2 cellular contexts compared by ENCODE assay signal in the genomic region with DNA sequence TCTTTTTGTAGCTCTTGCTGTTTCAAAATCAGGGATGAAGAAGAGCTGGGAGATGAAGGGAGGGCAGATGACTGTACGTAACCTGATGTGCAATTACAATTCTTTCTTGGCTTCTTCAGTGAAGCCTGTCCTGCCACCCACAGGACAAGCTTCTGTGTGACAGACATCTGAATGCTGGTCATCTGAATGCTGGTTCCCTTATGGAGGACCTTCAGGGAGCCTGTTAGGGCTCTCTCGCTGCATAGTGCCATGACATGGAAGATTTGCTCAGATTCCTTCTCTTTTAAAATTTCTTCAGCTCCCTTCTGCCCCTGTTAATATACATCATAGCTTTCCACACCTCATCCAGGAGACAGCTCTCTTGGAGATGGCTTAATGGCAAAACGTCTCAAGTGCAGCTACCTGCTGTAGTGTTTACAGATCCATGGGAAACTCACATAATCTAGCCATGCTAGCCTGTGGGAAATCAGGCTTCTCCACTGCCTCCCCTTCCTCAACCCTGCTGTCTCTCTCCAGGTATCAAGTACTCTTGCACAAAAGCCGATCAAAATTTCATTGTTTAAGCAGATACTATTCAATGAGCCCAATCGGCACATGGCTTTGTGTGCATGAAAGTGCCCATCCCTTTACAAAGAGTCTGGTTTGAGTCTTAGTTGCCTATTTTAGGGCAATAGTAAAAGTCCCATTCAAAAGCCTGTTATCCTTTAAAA.
TF ChIP-seq lines count a peak whose summit lies in the region.

No MANE protein-coding gene starts in this region.

TF ChIP-seq in GM23338, 12 proteins besides CTCF, POLR2A, EP300 and RAD21 (continued from another document):
- TF ChIP-seq, protein P1, sequence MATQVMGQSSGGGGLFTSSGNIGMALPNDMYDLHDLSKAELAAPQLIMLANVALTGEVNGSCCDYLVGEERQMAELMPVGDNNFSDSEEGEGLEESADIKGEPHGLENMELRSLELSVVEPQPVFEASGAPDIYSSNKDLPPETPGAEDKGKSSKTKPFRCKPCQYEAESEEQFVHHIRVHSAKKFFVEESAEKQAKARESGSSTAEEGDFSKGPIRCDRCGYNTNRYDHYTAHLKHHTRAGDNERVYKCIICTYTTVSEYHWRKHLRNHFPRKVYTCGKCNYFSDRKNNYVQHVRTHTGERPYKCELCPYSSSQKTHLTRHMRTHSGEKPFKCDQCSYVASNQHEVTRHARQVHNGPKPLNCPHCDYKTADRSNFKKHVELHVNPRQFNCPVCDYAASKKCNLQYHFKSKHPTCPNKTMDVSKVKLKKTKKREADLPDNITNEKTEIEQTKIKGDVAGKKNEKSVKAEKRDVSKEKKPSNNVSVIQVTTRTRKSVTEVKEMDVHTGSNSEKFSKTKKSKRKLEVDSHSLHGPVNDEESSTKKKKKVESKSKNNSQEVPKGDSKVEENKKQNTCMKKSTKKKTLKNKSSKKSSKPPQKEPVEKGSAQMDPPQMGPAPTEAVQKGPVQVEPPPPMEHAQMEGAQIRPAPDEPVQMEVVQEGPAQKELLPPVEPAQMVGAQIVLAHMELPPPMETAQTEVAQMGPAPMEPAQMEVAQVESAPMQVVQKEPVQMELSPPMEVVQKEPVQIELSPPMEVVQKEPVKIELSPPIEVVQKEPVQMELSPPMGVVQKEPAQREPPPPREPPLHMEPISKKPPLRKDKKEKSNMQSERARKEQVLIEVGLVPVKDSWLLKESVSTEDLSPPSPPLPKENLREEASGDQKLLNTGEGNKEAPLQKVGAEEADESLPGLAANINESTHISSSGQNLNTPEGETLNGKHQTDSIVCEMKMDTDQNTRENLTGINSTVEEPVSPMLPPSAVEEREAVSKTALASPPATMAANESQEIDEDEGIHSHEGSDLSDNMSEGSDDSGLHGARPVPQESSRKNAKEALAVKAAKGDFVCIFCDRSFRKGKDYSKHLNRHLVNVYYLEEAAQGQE (IDR thresholded peaks at IDR 0.05; ENCODE audit: unreplicated experiment): no peak
- TF ChIP-seq ZNF114 (CRISPR knock-in tag; IDR thresholded peaks at IDR 0.05): peak; percentile 91
- TF ChIP-seq EZH2phosphoT487 (IDR thresholded peaks at IDR 0.05; ENCODE audit: unreplicated experiment): no peak
- TF ChIP-seq NANOG (IDR thresholded peaks at IDR 0.05; ENCODE audit: borderline replicate concordance): peak; percentile 74
- TF ChIP-seq JUNB (IDR thresholded peaks at IDR 0.05; ENCODE audit: unreplicated experiment): no peak
TF ChIP-seq in GM23338: peak in this region for 3.

TF ChIP-seq in H1, 55 proteins besides CTCF, POLR2A, EP300 and RAD21 (continued from another document):
- TF ChIP-seq, protein P2, sequence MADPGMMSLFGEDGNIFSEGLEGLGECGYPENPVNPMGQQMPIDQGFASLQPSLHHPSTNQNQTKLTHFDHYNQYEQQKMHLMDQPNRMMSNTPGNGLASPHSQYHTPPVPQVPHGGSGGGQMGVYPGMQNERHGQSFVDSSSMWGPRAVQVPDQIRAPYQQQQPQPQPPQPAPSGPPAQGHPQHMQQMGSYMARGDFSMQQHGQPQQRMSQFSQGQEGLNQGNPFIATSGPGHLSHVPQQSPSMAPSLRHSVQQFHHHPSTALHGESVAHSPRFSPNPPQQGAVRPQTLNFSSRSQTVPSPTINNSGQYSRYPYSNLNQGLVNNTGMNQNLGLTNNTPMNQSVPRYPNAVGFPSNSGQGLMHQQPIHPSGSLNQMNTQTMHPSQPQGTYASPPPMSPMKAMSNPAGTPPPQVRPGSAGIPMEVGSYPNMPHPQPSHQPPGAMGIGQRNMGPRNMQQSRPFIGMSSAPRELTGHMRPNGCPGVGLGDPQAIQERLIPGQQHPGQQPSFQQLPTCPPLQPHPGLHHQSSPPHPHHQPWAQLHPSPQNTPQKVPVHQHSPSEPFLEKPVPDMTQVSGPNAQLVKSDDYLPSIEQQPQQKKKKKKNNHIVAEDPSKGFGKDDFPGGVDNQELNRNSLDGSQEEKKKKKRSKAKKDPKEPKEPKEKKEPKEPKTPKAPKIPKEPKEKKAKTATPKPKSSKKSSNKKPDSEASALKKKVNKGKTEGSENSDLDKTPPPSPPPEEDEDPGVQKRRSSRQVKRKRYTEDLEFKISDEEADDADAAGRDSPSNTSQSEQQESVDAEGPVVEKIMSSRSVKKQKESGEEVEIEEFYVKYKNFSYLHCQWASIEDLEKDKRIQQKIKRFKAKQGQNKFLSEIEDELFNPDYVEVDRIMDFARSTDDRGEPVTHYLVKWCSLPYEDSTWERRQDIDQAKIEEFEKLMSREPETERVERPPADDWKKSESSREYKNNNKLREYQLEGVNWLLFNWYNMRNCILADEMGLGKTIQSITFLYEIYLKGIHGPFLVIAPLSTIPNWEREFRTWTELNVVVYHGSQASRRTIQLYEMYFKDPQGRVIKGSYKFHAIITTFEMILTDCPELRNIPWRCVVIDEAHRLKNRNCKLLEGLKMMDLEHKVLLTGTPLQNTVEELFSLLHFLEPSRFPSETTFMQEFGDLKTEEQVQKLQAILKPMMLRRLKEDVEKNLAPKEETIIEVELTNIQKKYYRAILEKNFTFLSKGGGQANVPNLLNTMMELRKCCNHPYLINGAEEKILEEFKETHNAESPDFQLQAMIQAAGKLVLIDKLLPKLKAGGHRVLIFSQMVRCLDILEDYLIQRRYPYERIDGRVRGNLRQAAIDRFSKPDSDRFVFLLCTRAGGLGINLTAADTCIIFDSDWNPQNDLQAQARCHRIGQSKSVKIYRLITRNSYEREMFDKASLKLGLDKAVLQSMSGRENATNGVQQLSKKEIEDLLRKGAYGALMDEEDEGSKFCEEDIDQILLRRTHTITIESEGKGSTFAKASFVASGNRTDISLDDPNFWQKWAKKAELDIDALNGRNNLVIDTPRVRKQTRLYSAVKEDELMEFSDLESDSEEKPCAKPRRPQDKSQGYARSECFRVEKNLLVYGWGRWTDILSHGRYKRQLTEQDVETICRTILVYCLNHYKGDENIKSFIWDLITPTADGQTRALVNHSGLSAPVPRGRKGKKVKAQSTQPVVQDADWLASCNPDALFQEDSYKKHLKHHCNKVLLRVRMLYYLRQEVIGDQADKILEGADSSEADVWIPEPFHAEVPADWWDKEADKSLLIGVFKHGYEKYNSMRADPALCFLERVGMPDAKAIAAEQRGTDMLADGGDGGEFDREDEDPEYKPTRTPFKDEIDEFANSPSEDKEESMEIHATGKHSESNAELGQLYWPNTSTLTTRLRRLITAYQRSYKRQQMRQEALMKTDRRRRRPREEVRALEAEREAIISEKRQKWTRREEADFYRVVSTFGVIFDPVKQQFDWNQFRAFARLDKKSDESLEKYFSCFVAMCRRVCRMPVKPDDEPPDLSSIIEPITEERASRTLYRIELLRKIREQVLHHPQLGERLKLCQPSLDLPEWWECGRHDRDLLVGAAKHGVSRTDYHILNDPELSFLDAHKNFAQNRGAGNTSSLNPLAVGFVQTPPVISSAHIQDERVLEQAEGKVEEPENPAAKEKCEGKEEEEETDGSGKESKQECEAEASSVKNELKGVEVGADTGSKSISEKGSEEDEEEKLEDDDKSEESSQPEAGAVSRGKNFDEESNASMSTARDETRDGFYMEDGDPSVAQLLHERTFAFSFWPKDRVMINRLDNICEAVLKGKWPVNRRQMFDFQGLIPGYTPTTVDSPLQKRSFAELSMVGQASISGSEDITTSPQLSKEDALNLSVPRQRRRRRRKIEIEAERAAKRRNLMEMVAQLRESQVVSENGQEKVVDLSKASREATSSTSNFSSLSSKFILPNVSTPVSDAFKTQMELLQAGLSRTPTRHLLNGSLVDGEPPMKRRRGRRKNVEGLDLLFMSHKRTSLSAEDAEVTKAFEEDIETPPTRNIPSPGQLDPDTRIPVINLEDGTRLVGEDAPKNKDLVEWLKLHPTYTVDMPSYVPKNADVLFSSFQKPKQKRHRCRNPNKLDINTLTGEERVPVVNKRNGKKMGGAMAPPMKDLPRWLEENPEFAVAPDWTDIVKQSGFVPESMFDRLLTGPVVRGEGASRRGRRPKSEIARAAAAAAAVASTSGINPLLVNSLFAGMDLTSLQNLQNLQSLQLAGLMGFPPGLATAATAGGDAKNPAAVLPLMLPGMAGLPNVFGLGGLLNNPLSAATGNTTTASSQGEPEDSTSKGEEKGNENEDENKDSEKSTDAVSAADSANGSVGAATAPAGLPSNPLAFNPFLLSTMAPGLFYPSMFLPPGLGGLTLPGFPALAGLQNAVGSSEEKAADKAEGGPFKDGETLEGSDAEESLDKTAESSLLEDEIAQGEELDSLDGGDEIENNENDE (IDR thresholded peaks at IDR 0.05; ENCODE audit: insufficient replicate concordance, low read length): peak; percentile 77
- no peak for TF ChIP-seq FOSL1 (IDR thresholded peaks at IDR 0.05; ENCODE audit: insufficient read depth, low read depth, low read length)
- 0 out of 2 replicates have a peak, but pooled peaks have one; percentile 37 for TF ChIP-seq JUND (IDR thresholded peaks at IDR 0.05; ENCODE audit: low read length)
